ENCODE assay signal across 16 cellular contexts in genomic region chr19:54341295-54341694, GRCh38. TPM values are rescaled to one million over a fixed set of nuclear protein-coding genes. Genes with fewer than 3 reads are reported as not detected.
A peak's percentile ranks its signal among the peaks of the same experiment; 100 is the strongest.
DNase-seq lines count a peak whose midpoint lies in the region; ATAC-seq and TF ChIP-seq lines count a peak whose summit lies in the region.
"Had no signal": no experiment of that assay in that cellular context is flagged by ENCODE, and none has a peak within 500 bp of the region (broad histone marks: within the 10 kb centered on the region; RNA-seq: fewer than 3 reads in every experiment).

No MANE protein-coding gene starts in this region.

- ATAC-seq in activated B cell treated with CpG ODN at 0.5 μM for 24 hours (ENCODE audit: low read depth): no peak
- ATAC-seq in activated CD4-positive, alpha-beta T cell treated with anti-CD3 and anti-CD28 coated beads for 36 hours: no peak
- ATAC-seq: HCT116 had no signal

- DNase-seq in activated B cell treated with CpG ODN at 0.5 μM for 24 hours (no peak), iPS-NIHi11 (ENCODE audit: low spot score) (peak; percentile 35), posterior vena cava (ENCODE audit: low spot score) (peak; percentile 51), pons (ENCODE audit: low spot score) (no peak), CD14-positive monocyte (ENCODE audit: low spot score) (no peak)
- no peak for DNase-seq in activated CD4-positive, alpha-beta T cell treated with anti-CD3 and anti-CD28 coated beads for 36 hours
- DNase-seq: ACHN; Caco-2; CD8-positive, alpha-beta memory T cell; DND-41; GDM1 had no signal

- no peak overlapping the region; the same call in 1 of the 2 replicates for H3K27ac ChIP-seq in BLaER1
- H3K27ac ChIP-seq: HL-60 had no signal

- H3K36me3 Mint-ChIP-seq in activated B cell treated with CpG ODN at 0.5 μM for 24 hours (ENCODE audit: low read depth) (peaks cover 5% of the 10 kb centered on the region), CD14-positive monocyte (peaks cover 0 to 3% of the 10 kb centered on the region in 2 donors)
- H3K36me3 Mint-ChIP-seq in activated CD4-positive, alpha-beta T cell treated with anti-CD3 and anti-CD28 coated beads for 36 hours (ENCODE audit: low read depth): no peaks in the 10 kb centered on the region
- H3K36me3 Mint-ChIP-seq: CD8-positive, alpha-beta memory T cell had no signal

- TF ChIP-seq CTCF in activated B cell treated with CpG ODN at 0.5 μM for 24 hours (IDR thresholded peaks at IDR 0.05) (no peak), CD14-positive monocyte (IDR thresholded peaks at IDR 0.05) (no peak)

- CTCF ChIA-PET in activated B cell treated with CpG ODN at 0.5 μM for 24 hours (lab: Charles Lee): interaction anchor here (0.9 kb wide), 1 partner anchor 11 kb away, joined by 4 read pairs; no protein-coding TSS in a partner anchor
- CTCF ChIA-PET in activated CD4-positive, alpha-beta T cell treated with anti-CD3 and anti-CD28 coated beads for 36 hours (lab: Charles Lee): interaction anchor here (1.2 kb wide), 1 partner anchor 76 kb away, joined by 3 read pairs; no protein-coding TSS in a partner anchor

- no peak overlapping the region for H3K4me3 ChIP-seq in BLaER1

- H3K4me2 ChIP-seq in BLaER1: peak overlapping the region; percentile 95

- POLR2A ChIA-PET in activated B cell treated with CpG ODN at 0.5 μM for 24 hours (lab: Charles Lee): interaction anchor here (0.6 to 4.3 kb wide), 4 partner anchors 9 to 106 kb away, joined by 3 to 21 read pairs (median 8); no protein-coding TSS in a partner anchor
- POLR2A ChIA-PET in activated CD4-positive, alpha-beta T cell treated with anti-CD3 and anti-CD28 coated beads for 36 hours (lab: Charles Lee): no interaction called here

- H3K27me3 Mint-ChIP-seq in activated B cell treated with CpG ODN at 0.5 μM for 24 hours (no peaks in the 10 kb centered on the region), CD14-positive monocyte (ENCODE audit: low read depth in 3 of 3) (peaks cover 0 to 7% (median 2%) of the 10 kb centered on the region in 3 donors)
- H3K27me3 Mint-ChIP-seq in activated CD4-positive, alpha-beta T cell treated with anti-CD3 and anti-CD28 coated beads for 36 hours: peaks cover 10% of the 10 kb centered on the region

- H3K9ac ChIP-seq in BLaER1: no peak overlapping the region

- peaks cover 98% of the 10 kb centered on the region for H3K4me1 ChIP-seq in BLaER1
- H3K4me1 ChIP-seq: Caco-2 had no signal

- H3K9me3 Mint-ChIP-seq in activated B cell treated with CpG ODN at 0.5 μM for 24 hours (no peaks in the 10 kb centered on the region), CD14-positive monocyte (peaks cover 0 to 2% (median 0%) of the 10 kb centered on the region in 7 donors)
- H3K9me3 Mint-ChIP-seq in activated CD4-positive, alpha-beta T cell treated with anti-CD3 and anti-CD28 coated beads for 36 hours (ENCODE audit: low read depth): no peaks in the 10 kb centered on the region
- H3K9me3 Mint-ChIP-seq: CD8-positive, alpha-beta memory T cell had no signal

- intact Hi-C loops in activated B cell treated with CpG ODN at 0.5 μM for 24 hours (cut with micrococcal nuclease): no loop called here
- intact Hi-C loops in posterior vena cava (cut with DNase I): no loop called here
- intact Hi-C loops in activated CD4-positive, alpha-beta T cell treated with anti-CD3 and anti-CD28 coated beads for 36 hours (cut with DNase I, micrococcal nuclease): no loop called here
- intact Hi-C loops in CD14-positive monocyte (cut with micrococcal nuclease): no loop called here

- H3K36me3 ChIP-seq in BLaER1: no peaks in the 10 kb centered on the region

- H3K4me1 Mint-ChIP-seq in activated B cell treated with CpG ODN at 0.5 μM for 24 hours: peaks cover 90% of the 10 kb centered on the region
- no peaks in the 10 kb centered on the region for H3K4me1 Mint-ChIP-seq in activated CD4-positive, alpha-beta T cell treated with anti-CD3 and anti-CD28 coated beads for 36 hours
- H3K4me1 Mint-ChIP-seq in CD14-positive monocyte: peaks cover 56% of the 10 kb centered on the region
- H3K4me1 Mint-ChIP-seq: CD8-positive, alpha-beta memory T cell had no signal

- peak overlapping the region; percentile 19 for H3K27ac Mint-ChIP-seq in activated B cell treated with CpG ODN at 0.5 μM for 24 hours
- no peak overlapping the region for H3K27ac Mint-ChIP-seq in activated CD4-positive, alpha-beta T cell treated with anti-CD3 and anti-CD28 coated beads for 36 hours
- H3K27ac Mint-ChIP-seq in CD14-positive monocyte: peak overlapping the region in 1 of 7 donors; percentile 51

- H4K20me1 ChIP-seq in BLaER1: no peaks in the 10 kb centered on the region

- no peaks in the 10 kb centered on the region for H3K9me3 ChIP-seq in BLaER1
- H3K9me3 ChIP-seq: Caco-2 had no signal

- no peak overlapping the region for H3K4me3 Mint-ChIP-seq in activated B cell treated with CpG ODN at 0.5 μM for 24 hours
- H3K4me3 Mint-ChIP-seq in activated CD4-positive, alpha-beta T cell treated with anti-CD3 and anti-CD28 coated beads for 36 hours: no peak overlapping the region
- no peak overlapping the region for H3K4me3 Mint-ChIP-seq in CD14-positive monocyte

- H3K27me3 ChIP-seq in BLaER1: no peaks in the 10 kb centered on the region

RNA-seq across cellular contexts. Expression of gene LILRA4, which starts 2.3 kb away (rescaled TPM):
- total RNA-seq in activated B cell treated with CpG ODN at 0.5 μM for 24 hours (26.3 and 26.6 TPM in 2 replicates), posterior vena cava (under 1 TPM in 1 of 2 donors, not detected in 1; 0.57 TPM)
- not detected for total RNA-seq in activated CD4-positive, alpha-beta T cell treated with anti-CD3 and anti-CD28 coated beads for 36 hours
- polyA plus RNA-seq in CD14-positive monocyte: 1 to 10 TPM; 2.2 to 3.4 TPM
- total RNA-seq: A172; Caco-2; CD8-positive, alpha-beta memory T cell; H4 had no signal
- polyA plus RNA-seq: CD8-positive, alpha-beta memory T cell had no signal

RNA-seq across cellular contexts. Expression of gene LAIR1, which starts 23.4 kb away (rescaled TPM):
- total RNA-seq in activated B cell treated with CpG ODN at 0.5 μM for 24 hours (30.5 and 31.0 TPM in 2 replicates), posterior vena cava (10 to 100 TPM; 18.3 to 42.2 TPM)
- total RNA-seq in activated CD4-positive, alpha-beta T cell treated with anti-CD3 and anti-CD28 coated beads for 36 hours: 1 to 10 TPM; 3.5 to 4.7 TPM
- 10 to 100 TPM; 48.0 to 73.8 TPM for polyA plus RNA-seq in CD14-positive monocyte
- total RNA-seq: A172, Caco-2 had no signal

RNA-seq across cellular contexts. Expression of gene LILRA5, which starts 28.3 kb away (rescaled TPM):
- total RNA-seq in activated B cell treated with CpG ODN at 0.5 μM for 24 hours: 1.3 and 1.9 TPM in 2 replicates
- total RNA-seq in posterior vena cava: 10 to 100 TPM in 1 of 2 donors, 1 to 10 TPM in 1; 6.2 to 11.7 TPM
- total RNA-seq in activated CD4-positive, alpha-beta T cell treated with anti-CD3 and anti-CD28 coated beads for 36 hours: not detected
- polyA plus RNA-seq in CD14-positive monocyte: 100 to 1,000 TPM; 516 to 580 TPM
- total RNA-seq: A172; Caco-2; CD8-positive, alpha-beta memory T cell; H4 had no signal
- polyA plus RNA-seq: CD8-positive, alpha-beta memory T cell had no signal

Comparison
In these comparisons a context has a peak if more than half of its experiments do, and no peak if none do; other contexts are left out.
1. DNase-seq: peak in iPS-NIHi11 (single experiment) and posterior vena cava (single experiment); none in activated B cell treated with CpG ODN at 0.5 μM for 24 hours (single experiment), pons (single experiment), activated CD4-positive, alpha-beta T cell treated with anti-CD3 and anti-CD28 coated beads for 36 hours (single experiment) and CD14-positive monocyte (single experiment).
2. RNA of gene LILRA4, which starts 2.3 kb away (total RNA-seq): 26.3 to 26.6 TPM in activated B cell treated with CpG ODN at 0.5 μM for 24 hours; 0.57 TPM in posterior vena cava and not detected in activated CD4-positive, alpha-beta T cell treated with anti-CD3 and anti-CD28 coated beads for 36 hours; every median in the first group is over 10 times any median in the second.